ENCODE assay signal across 33 cellular contexts in the genomic region with DNA sequence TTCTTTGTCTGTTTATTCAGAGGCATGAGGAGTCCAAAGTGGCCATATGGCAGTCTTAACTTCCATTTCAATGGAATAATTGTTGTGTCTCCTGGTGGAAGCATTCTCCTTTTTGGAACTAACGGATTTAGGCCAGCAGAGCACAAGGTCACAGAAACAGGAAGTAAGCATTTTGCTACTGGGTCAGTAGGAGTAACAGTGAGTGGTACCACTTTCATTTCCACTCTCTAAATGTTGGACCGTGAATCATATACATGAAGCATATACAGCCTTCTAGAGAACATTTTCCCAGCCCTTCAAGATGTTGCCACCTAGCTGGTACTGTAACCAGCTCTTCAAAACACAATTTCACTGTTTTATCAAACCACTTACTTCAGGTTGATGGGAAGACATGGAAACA.
"Had no signal": no experiment of that assay in that cellular context is flagged by ENCODE, and none has a peak within 500 bp of the region (broad histone marks: within the 10 kb centered on the region; RNA-seq: fewer than 3 reads in every experiment).

No MANE protein-coding gene starts in this region.

- ATAC-seq: activated CD4-positive, CD25-positive, alpha-beta regulatory T cell treated with anti-CD3 and anti-CD28 coated beads, Interleukin-2, amount 50 U/mL, for 24 hours; body of pancreas; left cardiac atrium; left ventricle myocardium superior; naive thymus-derived CD4-positive, alpha-beta T cell; pancreas; psoas muscle; stimulated activated naive B cell treated with anti-CD40 and anti-IgM and Interleukin-4, amounts not matched to agents 10 μg/mL and 1 μg/mL and 100 μg/mL, for 72 hours had no signal

- H3K27ac ChIP-seq: body of pancreas, esophagus squamous epithelium, hepatocyte, pancreas, psoas muscle, right atrium auricular region, stomach, thyroid gland, upper lobe of left lung, WERI-Rb-1 had no signal

- H3K79me2 ChIP-seq: hepatocyte had no signal

- FAIRE-seq: colon, frontal cortex, pancreas had no signal

- DNase-seq: activated CD4-positive, alpha-beta T cell treated with anti-CD3 and anti-CD28 coated beads for 48 hours; activated CD4-positive, alpha-beta T cell treated with anti-CD3 and anti-CD28 coated beads, Interleukin-2, amount 50 U/mL, for 48 hours; activated CD8-positive, alpha-beta memory T cell treated with anti-CD3 and anti-CD28 coated beads for 24 hours; activated effector memory CD4-positive, alpha-beta T cell treated with Interleukin-2 at 50 U/mL for 16 hours; activated naive CD4-positive, alpha-beta T cell treated with Interleukin-2 at 50 U/mL for 16 hours; aorta; body of pancreas; dermis blood vessel endothelial cell; effector CD4-positive, alpha-beta T cell; esophagus squamous epithelium; glutamatergic neuron; islet precursor cell; left cardiac atrium; left ventricle myocardium superior; mammary epithelial cell; naive thymus-derived CD4-positive, alpha-beta T cell; nucleus accumbens; pancreas; psoas muscle; stimulated activated CD4-positive, alpha-beta T cell treated with anti-CD3 and anti-CD28 coated beads, Interleukin-1b, Interleukin-23, amount 100 ng/mL, for 48 hours; stimulated activated CD4-positive, alpha-beta T cell treated with anti-CD3 and anti-CD28 coated beads, Interleukin-4, amount 100 ng/mL, for 4 hours; stimulated activated CD8-positive, alpha-beta memory T cell treated with anti-CD3 and anti-CD28 coated beads, Interleukin-4, amount 100 ng/mL, for 48 hours; stimulated activated naive B cell treated with anti-CD40 and anti-IgM and Interleukin-4, amounts not matched to agents 10 μg/mL and 1 μg/mL and 100 μg/mL, for 72 hours; stomach; thyroid gland; upper lobe of left lung; WERI-Rb-1 had no signal

- H3K9me3 ChIP-seq: body of pancreas, esophagus squamous epithelium, pancreas, psoas muscle, right atrium auricular region, stomach, thyroid gland, upper lobe of left lung had no signal

- H3K4me3 ChIP-seq: body of pancreas, esophagus squamous epithelium, hepatocyte, pancreas, psoas muscle, right atrium auricular region, smooth muscle cell, stomach, thyroid gland, upper lobe of left lung had no signal

- H3K4me2 ChIP-seq: hepatocyte, smooth muscle cell had no signal

- H3K27me3 ChIP-seq: body of pancreas, esophagus squamous epithelium, hepatocyte, pancreas, right atrium auricular region, stomach, thyroid gland, upper lobe of left lung had no signal

- H3K36me3 ChIP-seq: esophagus squamous epithelium, pancreas, right atrium auricular region, stomach, thyroid gland, upper lobe of left lung, WERI-Rb-1 had no signal

- H3K4me1 ChIP-seq: body of pancreas, esophagus squamous epithelium, pancreas, psoas muscle, right atrium auricular region, stomach, thyroid gland, upper lobe of left lung had no signal

- H2AFZ ChIP-seq: hepatocyte had no signal
